8 cellular contexts compared by ENCODE assay signal in genomic region chr4:186954956-186955355, GRCh38.
"Had no signal": no experiment of that assay in that cellular context is flagged by ENCODE, and none has a peak within 500 bp of the region (broad histone marks: within the 10 kb centered on the region; RNA-seq: fewer than 3 reads in every experiment).

No MANE protein-coding gene starts in this region.

- H3K27ac ChIP-seq: GM23248, HL-60 had no signal

- H3K4me3 ChIP-seq: GM23248, HAP-1 had no signal

- H3K36me3 ChIP-seq: HAP-1 had no signal

- H3K9ac ChIP-seq: GM23248 had no signal

- ATAC-seq: HCT116, HepG2 had no signal

- H2AFZ ChIP-seq: GM23248 had no signal

- DNase-seq: GM23248, GOT3, H7, HFFc6 had no signal

- H3K4me1 ChIP-seq: HAP-1 had no signal
